In the genomic region with DNA sequence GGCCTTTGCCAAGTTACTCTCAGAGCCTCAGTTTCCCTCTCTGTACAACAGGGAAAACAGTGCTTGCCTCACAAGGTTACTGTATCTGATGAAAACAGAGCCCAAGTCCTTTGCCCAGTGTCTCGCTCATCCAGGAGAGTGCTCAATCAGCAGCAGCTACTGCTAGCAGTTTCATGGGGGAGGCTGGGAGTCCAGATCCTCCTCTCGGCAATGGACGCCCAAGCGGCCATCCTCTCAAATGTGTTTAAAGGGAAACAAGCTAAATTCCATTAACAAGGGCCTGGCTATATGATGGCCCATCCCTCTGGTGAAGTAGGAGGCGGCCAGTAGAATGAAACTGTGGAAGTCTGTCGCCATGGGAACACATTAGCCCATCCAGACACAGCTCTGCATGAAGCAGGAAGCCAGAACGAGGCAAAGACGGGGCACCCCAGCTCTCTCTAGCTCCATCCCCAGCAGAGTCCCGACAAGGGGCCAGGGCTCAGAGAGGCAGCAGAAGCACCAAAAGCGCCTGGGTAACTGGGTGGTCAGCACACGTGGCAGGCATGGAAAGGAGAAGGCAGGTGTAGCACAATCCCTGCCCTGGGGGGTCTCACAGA, we compare ENCODE assay signal across 8 cellular contexts. TPM values are rescaled to one million over a fixed set of nuclear protein-coding genes. Genes with fewer than 3 reads are reported as not detected.
DNase-seq lines count a peak whose midpoint lies in the region; ATAC-seq and TF ChIP-seq lines count a peak whose summit lies in the region.

No MANE protein-coding gene starts in this region.

- no peaks in the 10 kb centered on the region for H3K36me3 ChIP-seq in CD8-positive, alpha-beta memory T cell (ENCODE audit: insufficient read depth, low read length)
- H3K36me3 ChIP-seq in NT2/D1 (ENCODE audit: insufficient read depth, insufficient read length, low read length) (peaks cover 25% of the 10 kb centered on the region), esophagus squamous epithelium (peaks cover 0 to 29% (median 5%) of the 10 kb centered on the region in 3 donors)

- peak overlapping the region in 6 of 7 donors; percentile 47 to 84 (median 58) for H3K4me3 Mint-ChIP-seq in CD8-positive, alpha-beta memory T cell
- no peak overlapping the region for H3K4me3 Mint-ChIP-seq in progenitor cell of endocrine pancreas (ENCODE audit: low read depth)

- DNase-seq in CD8-positive, alpha-beta memory T cell: peak in 1 of 5 donors; percentile 47
- DNase-seq in NT2/D1 (ENCODE audit: low read depth, low spot score) (peak; percentile 18), esophagus squamous epithelium (lab: John Stamatoyannopoulos, UW) (no peak), progenitor cell of endocrine pancreas (ENCODE audit: low spot score, unreplicated experiment) (no peak), GM10266 (ENCODE audit: extremely low spot score) (no peak), NCI-H2171 (lab: John Stamatoyannopoulos, UW) (no peak)
- DNase-seq in activated CD4-positive, alpha-beta T cell treated with anti-CD3 and anti-CD28 coated beads, Interleukin-2, amount 50 U/mL, for 4 hours: no peak

- H3K9me3 ChIP-seq in CD8-positive, alpha-beta memory T cell (ENCODE audit: low read length): no peaks in the 10 kb centered on the region
- H3K9me3 ChIP-seq in NT2/D1 (ENCODE audit: insufficient read depth, low read length) (no peaks in the 10 kb centered on the region), esophagus squamous epithelium (no peaks in the 10 kb centered on the region)

- H3K27me3 Mint-ChIP-seq in CD8-positive, alpha-beta memory T cell: no peaks in the 10 kb centered on the region
- no peaks in the 10 kb centered on the region for H3K27me3 Mint-ChIP-seq in progenitor cell of endocrine pancreas

- H3K36me3 Mint-ChIP-seq in CD8-positive, alpha-beta memory T cell: peaks cover 0 to 51% (median 2%) of the 10 kb centered on the region in 3 donors
- peaks cover 7% of the 10 kb centered on the region for H3K36me3 Mint-ChIP-seq in progenitor cell of endocrine pancreas (ENCODE audit: insufficient read depth)

- intact Hi-C loops in esophagus squamous epithelium (cut with DNase I): no loop called here

- peaks cover 88 to 93% (median 92%) of the 10 kb centered on the region in 3 donors for H3K4me1 Mint-ChIP-seq in CD8-positive, alpha-beta memory T cell
- H3K4me1 Mint-ChIP-seq in progenitor cell of endocrine pancreas (ENCODE audit: low read depth): peaks cover 40% of the 10 kb centered on the region

- no peak for ATAC-seq in GM18502 (IDR thresholded peaks at IDR 0.05; ENCODE audit: poor library complexity, unreplicated experiment)

- TF ChIP-seq POLR2A in esophagus squamous epithelium (IDR thresholded peaks at IDR 0.05): no peak

- peak overlapping the region; percentile 21 for H3K27ac ChIP-seq in CD8-positive, alpha-beta memory T cell (ENCODE audit: low read depth, low read length)
- H3K27ac ChIP-seq in esophagus squamous epithelium: peak overlapping the region; percentile 64 to 83 (median 79)

- CTCF ChIA-PET in CD8-positive, alpha-beta memory T cell (lab: Charles Lee): interaction anchor here (0.6 to 15.2 kb wide), 7 partner anchors 12 to 72 kb away, joined by 3 to 312 read pairs (median 11); no protein-coding TSS in a partner anchor

- POLR2A ChIA-PET in CD8-positive, alpha-beta memory T cell (lab: Charles Lee): interaction anchor here (1.7 to 2.6 kb wide), 3 partner anchors 9 to 25 kb away, joined by 4 to 14 read pairs (median 7); no protein-coding TSS in a partner anchor

- 69 to 70% methylated on average over 4 to 6 of the region's 11 CpGs for WGBS in esophagus squamous epithelium, 2 donors

- no peak overlapping the region for H3K4me3 ChIP-seq in CD8-positive, alpha-beta memory T cell (ENCODE audit: low read length)
- H3K4me3 ChIP-seq in NT2/D1 (ENCODE audit: insufficient read length, low read depth): no peak overlapping the region
- no peak overlapping the region for H3K4me3 ChIP-seq in esophagus squamous epithelium

- H3K9ac ChIP-seq in NT2/D1 (ENCODE audit: insufficient read length, low read depth): no peak overlapping the region

- TF ChIP-seq CTCF in esophagus squamous epithelium (IDR thresholded peaks at IDR 0.05): no peak
- TF ChIP-seq CTCF in progenitor cell of endocrine pancreas (IDR thresholded peaks at IDR 0.05; ENCODE audit: unreplicated experiment): no peak
- no peak for TF ChIP-seq CTCF in GM10266 (IDR thresholded peaks at IDR 0.05; ENCODE audit: control insufficient read depth, insufficient read depth, low read depth, missing control alignments)

- no peaks in the 10 kb centered on the region for H3K9me3 Mint-ChIP-seq in CD8-positive, alpha-beta memory T cell
- H3K9me3 Mint-ChIP-seq in progenitor cell of endocrine pancreas (ENCODE audit: low read depth): no peaks in the 10 kb centered on the region

- H3K27ac Mint-ChIP-seq in CD8-positive, alpha-beta memory T cell: peak overlapping the region; percentile 80 to 96 (median 90)
- H3K27ac Mint-ChIP-seq in progenitor cell of endocrine pancreas: peak overlapping the region; percentile 89

- H3K27me3 ChIP-seq in CD8-positive, alpha-beta memory T cell (ENCODE audit: insufficient read depth, low read length, poor library complexity, severe bottlenecking): no peaks in the 10 kb centered on the region
- H3K27me3 ChIP-seq in NT2/D1 (ENCODE audit: insufficient read depth, insufficient read length) (no peaks in the 10 kb centered on the region), esophagus squamous epithelium (no peaks in the 10 kb centered on the region)

- peaks cover 89% of the 10 kb centered on the region for H3K4me1 ChIP-seq in CD8-positive, alpha-beta memory T cell (ENCODE audit: insufficient read depth, low read length)
- H3K4me1 ChIP-seq in NT2/D1 (ENCODE audit: insufficient read depth, insufficient read length) (peaks cover 28% of the 10 kb centered on the region), esophagus squamous epithelium (peaks cover 50 to 99% (median 76%) of the 10 kb centered on the region in 3 donors)

RNA-seq across cellular contexts. Expression of a gene that starts 35.2 kb away (rescaled TPM):
- 10 to 100 TPM; 28.8 to 29.2 TPM for total RNA-seq in CD8-positive, alpha-beta memory T cell
- 41.6 TPM for polyA plus RNA-seq in CD8-positive, alpha-beta memory T cell
- total RNA-seq in esophagus squamous epithelium (10 to 100 TPM; 27.4 to 54.2 (median 31.5) TPM), progenitor cell of endocrine pancreas (36.8 and 39.8 TPM in 2 replicates)
